Comparison of ENCODE assay signal across 7 cellular contexts in genomic region chr10:35300063-35300699, GRCh38. TPM values are rescaled to one million over a fixed set of nuclear protein-coding genes. Genes with fewer than 3 reads are reported as not detected.
DNase-seq lines count a peak whose midpoint lies in the region; ATAC-seq lines count a peak whose summit lies in the region.

No MANE protein-coding gene starts in this region.

- DNase-seq in NCI-H69 (lab: John Stamatoyannopoulos, UW), result peak; percentile 73
- DNase-seq in germinal center (ENCODE audit: low spot score), result peak; percentile 6
- no peak for DNase-seq in ecto neural progenitor cell (ENCODE audit: low spot score)
- DNase-seq in SHP77 treated with DMSO at 0.1 percent for 48 hours (lab: John Stamatoyannopoulos, UW), result no peak
- no peak for DNase-seq in mucosa of gallbladder (ENCODE audit: low spot score)

- ATAC-seq in GM18870 (IDR thresholded peaks at IDR 0.05; ENCODE audit: unreplicated experiment) (peak; percentile 96), HG02678 (IDR thresholded peaks at IDR 0.05; ENCODE audit: unreplicated experiment) (peak; percentile 91)

RNA-seq across cellular contexts. Expression of gene CCNY, which starts 36.1 kb away (rescaled TPM):
- 69.3 TPM for total RNA-seq in mucosa of gallbladder

Comparison
In these comparisons a context has a peak if more than half of its experiments do, and no peak if none do; other contexts are left out.
1. DNase-seq: peak in NCI-H69 (single experiment) and germinal center (single experiment); none in ecto neural progenitor cell (single experiment), SHP77 treated with DMSO at 0.1 percent for 48 hours (single experiment) and mucosa of gallbladder (single experiment).